ENCODE assay signal across 10 cellular contexts in the genomic region with DNA sequence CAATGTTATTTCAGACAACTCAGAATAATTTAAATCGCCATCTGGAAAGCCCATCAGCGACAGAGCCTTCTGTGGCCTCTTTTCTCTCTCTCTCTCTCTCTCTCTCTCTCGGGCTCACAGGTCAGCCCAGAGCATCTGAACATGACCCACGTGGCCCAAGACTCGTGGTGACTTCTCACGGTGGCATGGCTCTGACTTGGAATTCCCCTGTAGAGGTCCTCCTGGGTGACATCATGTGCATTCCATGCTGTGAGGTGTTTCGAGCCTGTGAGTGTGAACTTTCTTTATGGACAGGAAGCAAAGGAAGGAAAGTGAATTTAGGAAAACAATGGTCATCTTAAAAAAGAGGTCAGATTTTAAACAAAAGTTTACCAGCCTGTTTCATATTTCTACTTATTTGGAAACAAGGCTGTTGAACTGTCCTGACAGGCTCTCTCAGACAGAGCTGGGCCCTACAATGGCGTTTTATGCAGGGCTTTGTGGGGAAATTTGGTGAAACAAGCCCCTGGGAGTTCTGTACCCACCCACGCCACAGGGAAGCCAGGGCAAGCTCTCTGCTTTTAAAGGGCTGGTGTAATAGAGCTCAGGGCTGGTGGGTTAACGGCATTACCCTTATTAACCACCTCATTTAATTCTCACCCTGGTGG.
A peak's percentile ranks its signal among the peaks of the same experiment; 100 is the strongest.
DNase-seq lines count a peak whose midpoint lies in the region; ATAC-seq and TF ChIP-seq lines count a peak whose summit lies in the region.
"Had no signal": no experiment of that assay in that cellular context is flagged by ENCODE, and none has a peak within 500 bp of the region (broad histone marks: within the 10 kb centered on the region; RNA-seq: fewer than 3 reads in every experiment).

No MANE protein-coding gene starts in this region.

- H3K36me3 ChIP-seq in breast epithelium (no peaks in the 10 kb centered on the region), skeletal muscle tissue (ENCODE audit: control insufficient read depth in 3 of 3, insufficient read depth in 3 of 3, low read length in 3 of 3) (no peaks in the 10 kb centered on the region)
- no peaks in the 10 kb centered on the region for H3K36me3 ChIP-seq in CD8-positive, alpha-beta memory T cell (ENCODE audit: insufficient read depth, low read length)

- peak; percentile 55 for ATAC-seq in GM19025 (IDR thresholded peaks at IDR 0.05; ENCODE audit: low read depth, unreplicated experiment)
- peak; percentile 29 for ATAC-seq in HG03060 (IDR thresholded peaks at IDR 0.05; ENCODE audit: low read depth, unreplicated experiment)

- H3K9me3 Mint-ChIP-seq in CD8-positive, alpha-beta memory T cell: no peaks in the 10 kb centered on the region

- no peak for TF ChIP-seq CTCF in breast epithelium (IDR thresholded peaks at IDR 0.05)

- no peaks in the 10 kb centered on the region for H3K4me1 Mint-ChIP-seq in CD8-positive, alpha-beta memory T cell

- peaks cover 4 to 9% of the 10 kb centered on the region in 2 donors for H3K27me3 Mint-ChIP-seq in CD8-positive, alpha-beta memory T cell

- intact Hi-C loops in breast epithelium (cut with DNase I; ENCODE audit: low total_unique reads): no loop called here

- no peak overlapping the region for H3K27ac Mint-ChIP-seq in CD8-positive, alpha-beta memory T cell

- H3K4me3 ChIP-seq in breast epithelium (no peak overlapping the region), skeletal muscle tissue (ENCODE audit: low read length in 3 of 3) (no peak overlapping the region)
- no peak overlapping the region for H3K4me3 ChIP-seq in CD8-positive, alpha-beta memory T cell (ENCODE audit: low read length)

- no peak overlapping the region for H3K9ac ChIP-seq in skeletal muscle tissue (ENCODE audit: low read depth in 1 of 3, low read length in 3 of 3)

- no peaks in the 10 kb centered on the region for H3K9me3 ChIP-seq in breast epithelium
- no peaks in the 10 kb centered on the region for H3K9me3 ChIP-seq in skeletal muscle tissue (ENCODE audit: control insufficient read depth in 3 of 3, low read length in 3 of 3)
- H3K9me3 ChIP-seq in CD8-positive, alpha-beta memory T cell (ENCODE audit: low read length): no peaks in the 10 kb centered on the region

- DNase-seq in breast epithelium (ENCODE audit: low spot score in 2 of 2) (no peak), nucleus accumbens (lab: John Stamatoyannopoulos, UW) (no peak)
- DNase-seq in activated CD4-positive, alpha-beta T cell treated with anti-CD3 and anti-CD28 coated beads, Interleukin-2, amount 50 U/mL, for 48 hours: no peak
- DNase-seq in CD8-positive, alpha-beta memory T cell: no peak
- DNase-seq in stimulated activated CD4-positive, alpha-beta T cell treated with anti-CD3 and anti-CD28 coated beads, Interleukin-2, amount 100 ng/mL, for 24 hours: no peak
- DNase-seq: midbrain, NCI-H1436 treated with DMSO at 0.1 percent for 48 hours had no signal

- H3K27me3 ChIP-seq in breast epithelium (no peaks in the 10 kb centered on the region), skeletal muscle tissue (ENCODE audit: control insufficient read depth in 3 of 3, insufficient read depth in 3 of 3, low read length in 3 of 3) (peaks cover 0 to 3% (median 0%) of the 10 kb centered on the region in 3 donors)
- no peaks in the 10 kb centered on the region for H3K27me3 ChIP-seq in CD8-positive, alpha-beta memory T cell (ENCODE audit: insufficient read depth, low read length, poor library complexity, severe bottlenecking)

- peak overlapping the region; percentile 8 to 74 for H3K27ac ChIP-seq in breast epithelium
- peak overlapping the region; percentile 69 for H3K27ac ChIP-seq in skeletal muscle tissue (ENCODE audit: low read depth, low read length)
- H3K27ac ChIP-seq in CD8-positive, alpha-beta memory T cell (ENCODE audit: low read depth, low read length): no peak overlapping the region

- CTCF ChIA-PET in CD8-positive, alpha-beta memory T cell (lab: Charles Lee): no interaction called here

- H3K4me3 Mint-ChIP-seq in CD8-positive, alpha-beta memory T cell: no peak overlapping the region

- no peak for TF ChIP-seq POLR2A in breast epithelium (IDR thresholded peaks at IDR 0.05)

- POLR2A ChIA-PET in CD8-positive, alpha-beta memory T cell (lab: Charles Lee): no interaction called here

- H3K4me1 ChIP-seq in breast epithelium: no peaks in the 10 kb centered on the region
- peaks cover 13 to 31% (median 19%) of the 10 kb centered on the region in 3 donors for H3K4me1 ChIP-seq in skeletal muscle tissue (ENCODE audit: control insufficient read depth in 3 of 3, insufficient read depth in 3 of 3, low read length in 3 of 3)
- no peaks in the 10 kb centered on the region for H3K4me1 ChIP-seq in CD8-positive, alpha-beta memory T cell (ENCODE audit: insufficient read depth, low read length)

- no peaks in the 10 kb centered on the region for H3K36me3 Mint-ChIP-seq in CD8-positive, alpha-beta memory T cell
